ENCODE assay signal across 2 cellular contexts in genomic region chr19:3646336-3647092, GRCh38.
A peak's percentile ranks its signal among the peaks of the same experiment; 100 is the strongest.
TF ChIP-seq lines count a peak whose summit lies in the region.

No MANE protein-coding gene starts in this region.

TF ChIP-seq in IMR-90, 13 proteins besides CTCF, POLR2A, EP300 and RAD21:
- TF ChIP-seq USF2 (IDR thresholded peaks at IDR 0.05; ENCODE audit: low read depth, low read length): no peak
- TF ChIP-seq RCOR1 (IDR thresholded peaks at IDR 0.05; ENCODE audit: insufficient replicate concordance, low read length): no peak
- TF ChIP-seq FOS (IDR thresholded peaks at IDR 0.05; ENCODE audit: low read depth, low read length): no peak
- TF ChIP-seq CHD1 (IDR thresholded peaks at IDR 0.05; ENCODE audit: low read depth, low read length): no peak
- TF ChIP-seq RFX5 (IDR thresholded peaks at IDR 0.05; ENCODE audit: low read depth, low read length): no peak
- no peak for TF ChIP-seq ELK1 (IDR thresholded peaks at IDR 0.05; ENCODE audit: borderline replicate concordance, low read depth, low read length)
- TF ChIP-seq SMC3 (IDR thresholded peaks at IDR 0.05; ENCODE audit: low read depth, low read length): no peak
- TF ChIP-seq MAFK (IDR thresholded peaks at IDR 0.05; ENCODE audit: low read depth, low read length): no peak
- TF ChIP-seq NFE2L2 (IDR thresholded peaks at IDR 0.05; ENCODE audit: low read depth, low read length): no peak
- TF ChIP-seq MXI1 (IDR thresholded peaks at IDR 0.05; ENCODE audit: borderline replicate concordance, low read depth, low read length): no peak
- TF ChIP-seq CEBPB (IDR thresholded peaks at IDR 0.05; ENCODE audit: low read depth, low read length): no peak
TF ChIP-seq in IMR-90: peak in this region for 0.

TF ChIP-seq in K562, 482 proteins besides CTCF, POLR2A, EP300 and RAD21:
- peak; percentile 55; the same call in 1 of the 2 replicates for TF ChIP-seq PKNOX1 (IDR thresholded peaks at IDR 0.05)
- peak; percentile 93 for TF ChIP-seq ZBTB33 (CRISPR knock-in tag; IDR thresholded peaks at IDR 0.05)
- no peak for TF ChIP-seq TRIM24 (IDR thresholded peaks at IDR 0.05)
- TF ChIP-seq NR2C2 (CRISPR knock-in tag; IDR thresholded peaks at IDR 0.05): no peak
- no peak for TF ChIP-seq NR2C2 (tag; IDR thresholded peaks at IDR 0.05)
